ENCODE assay signal across 9 cellular contexts in the genomic region with DNA sequence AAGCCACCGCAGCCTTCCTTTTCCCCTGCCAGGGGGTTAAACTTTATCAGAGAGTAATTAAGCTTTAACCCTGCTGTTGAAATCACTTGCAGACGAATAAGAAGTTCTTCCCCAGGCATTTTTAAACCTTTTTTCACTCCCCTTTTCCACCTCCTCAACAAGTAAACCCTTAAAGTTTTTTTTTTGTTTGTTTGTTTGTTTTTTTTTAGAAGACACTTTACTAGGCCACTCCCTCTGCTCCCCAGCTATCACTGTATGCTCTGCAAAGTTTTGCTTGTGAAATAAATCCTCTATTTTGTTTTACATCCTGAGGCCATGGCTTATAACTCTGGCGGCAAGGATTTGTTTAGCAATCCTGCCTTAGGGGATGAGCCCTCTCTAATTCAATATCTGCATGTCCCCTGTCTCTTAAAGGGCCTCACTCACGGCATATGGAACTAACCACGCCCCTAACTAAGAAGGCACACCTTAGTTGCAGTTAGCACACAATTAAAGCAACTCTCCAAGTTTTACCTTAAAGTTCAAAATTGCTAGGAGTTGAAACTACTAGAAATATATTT.
DNase-seq lines count a peak whose midpoint lies in the region; ATAC-seq, FAIRE-seq and TF ChIP-seq lines count a peak whose summit lies in the region.
"Had no signal": no experiment of that assay in that cellular context is flagged by ENCODE, and none has a peak within 500 bp of the region (broad histone marks: within the 10 kb centered on the region; RNA-seq: fewer than 3 reads in every experiment).

No MANE protein-coding gene starts in this region.

- H4K20me1 ChIP-seq in GM12878 (ENCODE audit: control insufficient read depth, insufficient read depth), result no peaks in the 10 kb centered on the region

- no peak for FAIRE-seq in GM12878 (lab: Jason Lieb, UNC)
- FAIRE-seq: endometrium had no signal

- no peak overlapping the region for H3K4me3 ChIP-seq in GM12878
- H3K4me3 ChIP-seq in liver (ENCODE audit: low read depth in 1 of 3, low read length in 3 of 3), result peak overlapping the region; percentile 64 to 84 (median 79)

- DNase-seq in Caki2 (ENCODE audit: low read depth) (peak; percentile 38), GM12878 (ENCODE audit: low read depth, low spot score) (no peak), GM10248 (ENCODE audit: extremely low spot score) (no peak), NCI-H1436 treated with DMSO at 0.1 percent for 48 hours (lab: John Stamatoyannopoulos, UW) (no peak), DMS 273 (lab: John Stamatoyannopoulos, UW; ENCODE audit: unreplicated experiment) (no peak)
- DNase-seq in stimulated activated naive CD4-positive, alpha-beta T cell treated with Interleukin-2 at 50 U/mL for 16 hours (lab: John Stamatoyannopoulos, UW), result no peak

- peak; percentile 64 for ATAC-seq in HG03175 (IDR thresholded peaks at IDR 0.05; ENCODE audit: unreplicated experiment)
- peak; percentile 59 for ATAC-seq in GM12878

- H3K27me3 ChIP-seq in GM12878 (replicated peaks in 1 of 2; ENCODE audit: control insufficient read depth in 2 of 2, insufficient read depth in 2 of 2, low read length in 1 of 2) (no peaks in the 10 kb centered on the region), liver (ENCODE audit: control insufficient read depth in 4 of 4, insufficient read depth in 4 of 4, low read length in 3 of 4) (no peaks in the 10 kb centered on the region)

- TF ChIP-seq CTCF in GM12878 (IDR thresholded peaks at IDR 0.05 in 2 of 3, conservative IDR thresholded peaks at IDR 0.05 in 1 of 3; ENCODE audit: control insufficient read depth in 2 of 3, extremely low read depth in 1 of 3, insufficient read depth in 1 of 3, low read depth in 3 of 3, low read length in 3 of 3) (no peak), liver (IDR thresholded peaks at IDR 0.05; ENCODE audit: low read depth, low read length, missing input control) (no peak), GM10248 (IDR thresholded peaks at IDR 0.05; ENCODE audit: control extremely low read depth, extremely low read depth, low read depth, missing control alignments) (no peak)

- H3K9me3 ChIP-seq in GM12878 (replicated peaks; ENCODE audit: control insufficient read depth, insufficient read depth, low read length) (no peaks in the 10 kb centered on the region), liver (ENCODE audit: control insufficient read depth in 4 of 4, low read length in 3 of 4) (no peaks in the 10 kb centered on the region)

- RAD21 ChIA-PET in GM12878 (lab: Charles Lee; ENCODE audit: unreplicated experiment), result no interaction called here

- no TSS peak for BruUV-seq in GM12878 (replicated peaks; lab: Mats Ljungman, UMichigan)

- no peak overlapping the region for H3K27ac ChIP-seq in GM12878 (ENCODE audit: control insufficient read depth, insufficient read depth)
- no peak overlapping the region for H3K27ac ChIP-seq in liver (ENCODE audit: low read depth in 1 of 2, low read length in 2 of 2)

- H3K36me3 ChIP-seq in GM12878 (ENCODE audit: control insufficient read depth in 2 of 2, insufficient read depth in 2 of 2, low read length in 1 of 2) (no peaks in the 10 kb centered on the region), liver (ENCODE audit: control insufficient read depth in 4 of 4, insufficient read depth in 3 of 4, low read depth in 1 of 4, low read length in 3 of 4) (peaks cover 0 to 3% (median 0%) of the 10 kb centered on the region in 4 donors)

- H3K4me1 ChIP-seq in GM12878 (ENCODE audit: control insufficient read depth, insufficient read depth, low read length) (no peaks in the 10 kb centered on the region), liver (ENCODE audit: control insufficient read depth in 4 of 4, insufficient read depth in 4 of 4, low read length in 3 of 4) (peaks cover 0 to 4% (median 3%) of the 10 kb centered on the region in 4 donors)

- H3K79me2 ChIP-seq in GM12878 (ENCODE audit: control insufficient read depth, insufficient read depth, low read length), result no peaks in the 10 kb centered on the region

- TF ChIP-seq RAD21 in GM12878 (IDR thresholded peaks at IDR 0.05; ENCODE audit: insufficient read depth, low read depth, low read length) (no peak), liver (IDR thresholded peaks at IDR 0.05) (no peak)

- H3K9ac ChIP-seq in GM12878 (ENCODE audit: control insufficient read depth, insufficient read depth, low read length), result no peak overlapping the region
- no peak overlapping the region for H3K9ac ChIP-seq in liver (ENCODE audit: low read depth in 1 of 2, low read length in 2 of 2)

- no peak overlapping the region for H2AFZ ChIP-seq in GM12878 (ENCODE audit: control insufficient read depth, low read depth, low read length)

- no peak for TF ChIP-seq EP300 in GM12878 (IDR thresholded peaks at IDR 0.05; ENCODE audit: borderline replicate concordance in 1 of 2, control insufficient read depth in 1 of 2, low read depth in 2 of 2, low read length in 2 of 2)

- WGBS in GM12878 (ENCODE audit: insufficient coverage, insufficient replicate concordance, low lambda C conversion rate, missing lambda C conversion rate), result 14% methylated on average over 5 of the region's 5 CpGs
- 3% methylated on average over 5 of the region's 5 CpGs for WGBS in liver

- TF ChIP-seq POLR2A in GM12878 (IDR thresholded peaks at IDR 0.05; ENCODE audit: low read depth, low read length), result no peak

- SMC1A ChIA-PET in GM12878 (lab: Charles Lee; ENCODE audit: uncharacterized antibody, unreplicated experiment), result interaction anchor here (0.5 to 0.7 kb wide), 3 partner anchors 182 to 1501 kb away, joined by 3 read pairs; no protein-coding TSS in a partner anchor

- intact Hi-C loops in GM12878 (cut with micrococcal nuclease; ENCODE audit: unreplicated experiment), result no loop called here

- in situ Hi-C loops in Caki2 (cut with HindIII; ENCODE audit: low pct_unique_long_range_greater_than_20kb, low sequenced_read_pairs), result no loop called here
- in situ Hi-C loops in GM12878 (cut with MboI), result no loop called here

- H3K4me2 ChIP-seq in GM12878 (ENCODE audit: control insufficient read depth, insufficient read depth), result no peak overlapping the region

- CTCF ChIA-PET in GM12878 (lab: Yijun Ruan, JAX), result no interaction called here
- CTCF ChIA-PET in GM10248 (lab: Yijun Ruan, JAX), result no interaction called here

- POLR2A ChIA-PET in GM12878 (lab: Charles Lee) (no interaction called here), GM10248 (lab: Yijun Ruan, JAX) (no interaction called here)

TF ChIP-seq in GM12878, 131 proteins besides CTCF, POLR2A, EP300 and RAD21 (continues in another document):
- no peak for TF ChIP-seq CBX5 (IDR thresholded peaks at IDR 0.05; ENCODE audit: low read depth)
- no peak for TF ChIP-seq ELK1 (IDR thresholded peaks at IDR 0.05; ENCODE audit: low read depth, low read length)
- TF ChIP-seq CHD1 (IDR thresholded peaks at IDR 0.05; ENCODE audit: low read depth, low read length), result no peak
- TF ChIP-seq ZZZ3 (IDR thresholded peaks at IDR 0.05; ENCODE audit: control insufficient read depth, insufficient read length, low read depth), result no peak
- TF ChIP-seq SREBF2 (IDR thresholded peaks at IDR 0.05; ENCODE audit: low read length), result no peak

TF ChIP-seq in liver, 16 proteins besides CTCF, POLR2A, EP300 and RAD21:
- peak in 1 of 2 donors; percentile 8 for TF ChIP-seq HNF4A (conservative IDR thresholded peaks at IDR 0.05)
- TF ChIP-seq YY1 (IDR thresholded peaks at IDR 0.05), result no peak
- TF ChIP-seq REST (IDR thresholded peaks at IDR 0.05), result no peak
- no peak for TF ChIP-seq MAX (IDR thresholded peaks at IDR 0.05)
- no peak for TF ChIP-seq FOXA1 (IDR thresholded peaks at IDR 0.05)
